10 cellular contexts compared by ENCODE assay signal in the genomic region with DNA sequence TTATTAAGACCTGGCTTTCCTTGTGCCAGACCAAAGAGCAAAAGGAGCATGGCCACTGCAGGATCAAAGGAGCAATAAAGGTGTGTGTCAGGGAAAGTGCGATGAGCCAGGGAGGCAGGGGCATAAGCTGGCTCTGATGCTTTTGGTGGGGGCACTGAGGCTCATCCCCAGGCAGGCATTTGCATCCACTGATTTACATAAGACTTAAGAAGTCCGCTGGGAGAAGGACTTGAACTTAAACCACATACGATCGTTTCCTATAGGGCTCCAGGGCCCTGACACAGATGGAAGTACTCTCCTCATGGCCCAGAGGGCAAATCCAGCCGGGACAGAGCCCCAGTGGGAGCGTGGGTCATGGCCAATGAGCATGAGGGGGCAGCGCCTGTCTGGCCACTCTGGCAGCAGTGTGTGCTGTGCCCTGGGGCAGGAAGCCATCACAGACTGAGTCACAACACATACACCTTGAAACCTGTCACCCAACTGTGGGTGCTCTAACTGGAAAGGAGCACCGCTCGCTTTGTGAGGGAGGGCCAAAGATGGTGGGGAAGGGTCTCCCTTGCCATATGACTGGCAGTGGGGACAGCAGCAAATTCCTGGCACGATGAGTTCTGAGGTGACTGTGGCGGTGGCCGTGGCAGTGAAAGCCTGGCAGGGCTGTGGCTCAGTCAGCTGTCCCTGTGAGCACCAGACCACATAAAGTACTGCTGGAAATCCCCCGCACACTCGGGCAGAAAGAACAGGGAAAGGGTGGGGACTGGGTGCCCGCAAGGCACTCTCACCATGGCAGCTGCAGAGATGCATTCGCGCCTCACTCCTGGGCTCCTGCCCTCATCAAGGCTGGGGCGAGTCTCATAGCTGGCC.
A peak's percentile ranks its signal among the peaks of the same experiment; 100 is the strongest.
DNase-seq lines count a peak whose midpoint lies in the region; ATAC-seq and TF ChIP-seq lines count a peak whose summit lies in the region.
"Had no signal": no experiment of that assay in that cellular context is flagged by ENCODE, and none has a peak within 500 bp of the region (broad histone marks: within the 10 kb centered on the region; RNA-seq: fewer than 3 reads in every experiment).

No MANE protein-coding gene starts in this region.

- H3T11ph ChIP-seq in H9 (ENCODE audit: low read length) = no peak overlapping the region

- H3K4me2 ChIP-seq in H9 (ENCODE audit: insufficient read depth, insufficient read length, low read length) = no peak overlapping the region

- no peak overlapping the region for H3K14ac ChIP-seq in H9 (ENCODE audit: insufficient read depth, low read length)

- H3K27me3 Mint-ChIP-seq in Calu3 (ENCODE audit: unreplicated experiment) = peaks cover 1% of the 10 kb centered on the region
- peaks cover 9% of the 10 kb centered on the region in 2 donors for H3K27me3 Mint-ChIP-seq in CD8-positive, alpha-beta memory T cell
- H3K27me3 Mint-ChIP-seq in H9 (ENCODE audit: low read depth) = peaks cover 3% of the 10 kb centered on the region

- intact Hi-C loops in Calu3 (cut with micrococcal nuclease; ENCODE audit: unreplicated experiment) = no loop called here
- intact Hi-C loops in stomach (cut with DNase I; ENCODE audit: low total_unique reads) = no loop called here

- no peaks in the 10 kb centered on the region for H3K36me3 ChIP-seq in stomach
- H3K36me3 ChIP-seq in CD8-positive, alpha-beta memory T cell (ENCODE audit: insufficient read depth, low read length) = no peaks in the 10 kb centered on the region

- WGBS in stomach, 5 donors = 63 to 70% (median 66%) methylated on average over 18 of the region's 18 CpGs
- WGBS in H9 (ENCODE audit: extremely low coverage, insufficient read length, low lambda C conversion rate) = no CpG with 5 or more reads among the region's 18 CpGs

- CTCF ChIA-PET in Calu3 (lab: Charles Lee) = no interaction called here
- CTCF ChIA-PET in CD8-positive, alpha-beta memory T cell (lab: Charles Lee) = no interaction called here

- no peaks in the 10 kb centered on the region for H3K23me2 ChIP-seq in H9 (ENCODE audit: insufficient read length, low read depth, low read length, poor library complexity, severe bottlenecking)

- POLR2A ChIA-PET in CD8-positive, alpha-beta memory T cell (lab: Charles Lee) = no interaction called here

- no peak for TF ChIP-seq POLR2A in stomach (IDR thresholded peaks at IDR 0.05)

- H3K27ac ChIP-seq in stomach (no peak overlapping the region), H9 (ENCODE audit: insufficient read length, low read depth, low read length) (no peak overlapping the region)
- no peak overlapping the region for H3K27ac ChIP-seq in CD8-positive, alpha-beta memory T cell (ENCODE audit: low read depth, low read length)

- H3K79me2 ChIP-seq in H9 (ENCODE audit: insufficient read depth, low read length) = no peaks in the 10 kb centered on the region

- H3K4me3 ChIP-seq in stomach = no peak overlapping the region
- H3K4me3 ChIP-seq in CD8-positive, alpha-beta memory T cell (ENCODE audit: low read length) = no peak overlapping the region

- DNase-seq in Calu3 (peak; percentile 31), SW480 (ENCODE audit: low spot score) (peak; percentile 42), nucleus accumbens (lab: John Stamatoyannopoulos, UW) (no peak), stomach (no peak), H9 (no peak)
- DNase-seq in CD8-positive, alpha-beta memory T cell = no peak
- DNase-seq: caudate nucleus, EL had no signal

- H2AFZ ChIP-seq in H9 (ENCODE audit: low read length) = no peak overlapping the region

- ATAC-seq in GM19035 (IDR thresholded peaks at IDR 0.05; ENCODE audit: unreplicated experiment) (peak; percentile 76), HG02943 (IDR thresholded peaks at IDR 0.05; ENCODE audit: low read depth, unreplicated experiment) (peak; percentile 78)

- no peak overlapping the region for H2BK15ac ChIP-seq in H9 (ENCODE audit: low read depth, low read length)

- H3K4me1 Mint-ChIP-seq in Calu3 (ENCODE audit: low read depth, unreplicated experiment) (peaks cover 27% of the 10 kb centered on the region), H9 (peaks cover 18 to 26% of the 10 kb centered on the region in 2 experiments)
- H3K4me1 Mint-ChIP-seq in CD8-positive, alpha-beta memory T cell = no peaks in the 10 kb centered on the region

- H3K36me3 Mint-ChIP-seq in Calu3 (ENCODE audit: insufficient read depth, unreplicated experiment) (no peaks in the 10 kb centered on the region), H9 (ENCODE audit: insufficient read depth in 1 of 3, low read depth in 3 of 3) (no peaks in the 10 kb centered on the region)
- no peaks in the 10 kb centered on the region for H3K36me3 Mint-ChIP-seq in CD8-positive, alpha-beta memory T cell

- no peak overlapping the region for H4K8ac ChIP-seq in H9 (replicated peaks; ENCODE audit: insufficient read length, low read depth, low read length)

- H3K9ac ChIP-seq in H9 (ENCODE audit: extremely low read depth, insufficient read length, low read length) = no peak overlapping the region

- H2BK120ac ChIP-seq in H9 (ENCODE audit: low read depth, low read length, poor library complexity, severe bottlenecking) = no peak overlapping the region

- no peak overlapping the region for H4K5ac ChIP-seq in H9 (ENCODE audit: insufficient read length, low read depth, low read length)

- no peak overlapping the region for H3K23ac ChIP-seq in H9 (ENCODE audit: insufficient read length, low read depth, low read length)

- H3K79me1 ChIP-seq in H9 (ENCODE audit: insufficient read depth, low read depth, low read length, poor library complexity, severe bottlenecking) = no peaks in the 10 kb centered on the region

- H3K9me3 Mint-ChIP-seq in Calu3 (ENCODE audit: low read depth, unreplicated experiment) (no peaks in the 10 kb centered on the region), H9 (peaks cover 0 to 2% of the 10 kb centered on the region in 2 experiments; a peak in 4 of 5 replicates)
- no peaks in the 10 kb centered on the region for H3K9me3 Mint-ChIP-seq in CD8-positive, alpha-beta memory T cell

- H3K4me3 Mint-ChIP-seq in Calu3 (ENCODE audit: low read depth, unreplicated experiment) = peak overlapping the region; percentile 27
- H3K4me3 Mint-ChIP-seq in CD8-positive, alpha-beta memory T cell = no peak overlapping the region
- H3K4me3 Mint-ChIP-seq in H9 = no peak overlapping the region

- no peak overlapping the region for H3K56ac ChIP-seq in H9 (ENCODE audit: insufficient read length, low read depth, low read length)

- no peak overlapping the region for H2BK20ac ChIP-seq in H9 (ENCODE audit: low read depth, low read length, poor library complexity, severe bottlenecking)

- TF ChIP-seq CTCF in Calu3 (IDR thresholded peaks at IDR 0.05; ENCODE audit: unreplicated experiment) (no peak), stomach (IDR thresholded peaks at IDR 0.05) (no peak), H9 (conservative IDR thresholded peaks at IDR 0.05) (no peak)

- no peak overlapping the region for H2BK12ac ChIP-seq in H9 (ENCODE audit: insufficient read length, low read depth, low read length)

- no peak overlapping the region for H3K18ac ChIP-seq in H9 (ENCODE audit: insufficient read length, low read depth, low read length)

- H3K27me3 ChIP-seq in stomach (peaks cover 0 to 18% (median 0%) of the 10 kb centered on the region in 3 donors), H9 (ENCODE audit: insufficient read depth, low read length) (no peaks in the 10 kb centered on the region)
- no peaks in the 10 kb centered on the region for H3K27me3 ChIP-seq in CD8-positive, alpha-beta memory T cell (ENCODE audit: insufficient read depth, low read length, poor library complexity, severe bottlenecking)

- H3K9me3 ChIP-seq in stomach (no peaks in the 10 kb centered on the region), H9 (ENCODE audit: control insufficient read depth, low read depth, low read length) (no peaks in the 10 kb centered on the region)
- no peaks in the 10 kb centered on the region for H3K9me3 ChIP-seq in CD8-positive, alpha-beta memory T cell (ENCODE audit: low read length)

- no peaks in the 10 kb centered on the region for H4K20me1 ChIP-seq in H9 (ENCODE audit: control insufficient read depth, insufficient read depth, insufficient read length)

- no peak for TF ChIP-seq EP300 in stomach (IDR thresholded peaks at IDR 0.05)

- H3K27ac Mint-ChIP-seq in Calu3 (ENCODE audit: unreplicated experiment) (no peak overlapping the region), H9 (peak overlapping the region in 1 of 3 experiments; percentile 23; a peak in 2 of 7 replicates)
- no peak overlapping the region for H3K27ac Mint-ChIP-seq in CD8-positive, alpha-beta memory T cell

- no peak overlapping the region for H3K4ac ChIP-seq in H9 (ENCODE audit: low read depth, low read length)

- H3K4me1 ChIP-seq in stomach = no peaks in the 10 kb centered on the region
- H3K4me1 ChIP-seq in CD8-positive, alpha-beta memory T cell (ENCODE audit: insufficient read depth, low read length) = no peaks in the 10 kb centered on the region
- H3K4me1 ChIP-seq in H9 (ENCODE audit: insufficient read depth, low read length) = no peaks in the 10 kb centered on the region

- BruUV-seq in Calu3 (replicated peaks; lab: Mats Ljungman, UMichigan) = no TSS peak

- no peak overlapping the region for H2AK5ac ChIP-seq in H9 (ENCODE audit: insufficient read length, low read length)

- H4K91ac ChIP-seq in H9 (ENCODE audit: insufficient read length, low read depth, low read length) = no peak overlapping the region

- H2BK5ac ChIP-seq in H9 (ENCODE audit: insufficient read length, low read length) = no peak overlapping the region

Comparison
In these comparisons a context has a peak if more than half of its experiments do, and no peak if none do; other contexts are left out.
1. DNase-seq: peak in Calu3 (single experiment) and SW480 (single experiment); none in nucleus accumbens (0 of 56), stomach (single experiment), CD8-positive, alpha-beta memory T cell (0 of 5) and H9 (single experiment).